ENCODE assay signal across 17 cellular contexts in genomic region chr2:189159717-189160116, GRCh38. TPM values are rescaled to one million over a fixed set of nuclear protein-coding genes. Genes with fewer than 3 reads are reported as not detected.
DNase-seq lines count a peak whose midpoint lies in the region; ATAC-seq and TF ChIP-seq lines count a peak whose summit lies in the region.
"Had no signal": no experiment of that assay in that cellular context is flagged by ENCODE, and none has a peak within 500 bp of the region (broad histone marks: within the 10 kb centered on the region; RNA-seq: fewer than 3 reads in every experiment).

No MANE protein-coding gene starts in this region.

- peaks cover 95% of the 10 kb centered on the region for H3K4me1 Mint-ChIP-seq in HFFc6 (ENCODE audit: low read depth)
- H3K4me1 Mint-ChIP-seq in mesothelial cell of epicardium, result peaks cover 61% of the 10 kb centered on the region
- H3K4me1 Mint-ChIP-seq: B cell, IgD-negative memory B cell had no signal

- peaks cover 51% of the 10 kb centered on the region for H3K4me1 ChIP-seq in skeletal muscle satellite cell (ENCODE audit: control insufficient read depth, insufficient read depth, low read length)
- H3K4me1 ChIP-seq: BLaER1 treated with 17β-estradiol and CSF1 and Interleukin-3, amounts not matched to agents 10 nM and 100 nM had no signal

- H3K27me3 ChIP-seq in skeletal muscle satellite cell (ENCODE audit: control insufficient read depth, insufficient read depth, low read length), result no peaks in the 10 kb centered on the region
- H3K27me3 ChIP-seq: BLaER1 treated with 17β-estradiol and CSF1 and Interleukin-3, amounts not matched to agents 10 nM and 100 nM had no signal

- H3K9ac ChIP-seq in SK-N-MC (ENCODE audit: insufficient read length), result no peak overlapping the region
- no peak overlapping the region for H3K9ac ChIP-seq in skeletal muscle satellite cell (ENCODE audit: low read depth, low read length)
- H3K9ac ChIP-seq: BLaER1 treated with 17β-estradiol and CSF1 and Interleukin-3, amounts not matched to agents 10 nM and 100 nM had no signal

- H3K4me2 ChIP-seq in skeletal muscle satellite cell (ENCODE audit: low read length), result peak overlapping the region; percentile 9
- H3K4me2 ChIP-seq: BLaER1 treated with 17β-estradiol and CSF1 and Interleukin-3, amounts not matched to agents 10 nM and 100 nM had no signal

- H3K9me3 ChIP-seq in SK-N-MC (ENCODE audit: low read depth, low read length) (no peaks in the 10 kb centered on the region), skeletal muscle satellite cell (replicated peaks; ENCODE audit: low read length) (no peaks in the 10 kb centered on the region)
- H3K9me3 ChIP-seq: BLaER1 treated with 17β-estradiol and CSF1 and Interleukin-3, amounts not matched to agents 10 nM and 100 nM had no signal

- H3K9me3 Mint-ChIP-seq in HFFc6 (no peaks in the 10 kb centered on the region), mesothelial cell of epicardium (no peaks in the 10 kb centered on the region)
- H3K9me3 Mint-ChIP-seq: CD8-positive, alpha-beta T cell; H9; IgD-negative memory B cell had no signal

- TF ChIP-seq CTCF in HFFc6 (IDR thresholded peaks at IDR 0.05) (no peak), mesothelial cell of epicardium (IDR thresholded peaks at IDR 0.05; ENCODE audit: unreplicated experiment) (no peak)

- H3K27ac Mint-ChIP-seq in HFFc6 (peak overlapping the region; percentile 9), mesothelial cell of epicardium (peak overlapping the region; percentile 48)
- H3K27ac Mint-ChIP-seq: B cell; CD8-positive, alpha-beta T cell; IgD-negative memory B cell had no signal

- peak overlapping the region; percentile 33; the same call in 1 of the 2 replicates for H3K27ac ChIP-seq in SK-N-MC
- H3K27ac ChIP-seq: BLaER1 treated with 17β-estradiol and CSF1 and Interleukin-3, amounts not matched to agents 10 nM and 100 nM had no signal

- H3K27me3 Mint-ChIP-seq in HFFc6 (ENCODE audit: insufficient read depth) (no peaks in the 10 kb centered on the region; the same call in 1 of the 2 replicates), mesothelial cell of epicardium (ENCODE audit: low read depth) (no peaks in the 10 kb centered on the region)
- H3K27me3 Mint-ChIP-seq: B cell, IgD-negative memory B cell had no signal

- no peak for DNase-seq in HFFc6
- DNase-seq in SK-N-MC (ENCODE audit: low read depth, low spot score), result no peak
- DNase-seq in mesothelial cell of epicardium (ENCODE audit: low spot score in 2 of 2, unreplicated experiment in 2 of 2), result no peak
- DNase-seq in erythroblast (lab: John Stamatoyannopoulos, UW), result no peak
- no peak for DNase-seq in NCI-H1417 (lab: John Stamatoyannopoulos, UW)
- no peak for DNase-seq in DMS153 (lab: John Stamatoyannopoulos, UW)
- DNase-seq: Calu3; CD8-positive, alpha-beta T cell; DMS53; DND-41; EL; H9 had no signal

- TF ChIP-seq POLR2A in erythroblast (IDR thresholded peaks at IDR 0.05; ENCODE audit: low read length), result no peak

- no peak overlapping the region for H3K4me3 Mint-ChIP-seq in HFFc6
- no peak overlapping the region for H3K4me3 Mint-ChIP-seq in mesothelial cell of epicardium
- H3K4me3 Mint-ChIP-seq: B cell; CD8-positive, alpha-beta T cell; H9; IgD-negative memory B cell had no signal

- peaks cover 5% of the 10 kb centered on the region; the same call in 1 of the 2 replicates for H3K36me3 ChIP-seq in SK-N-MC (ENCODE audit: insufficient read depth, low read length)
- H3K36me3 ChIP-seq in skeletal muscle satellite cell (ENCODE audit: insufficient read depth, low read length), result peaks cover 6% of the 10 kb centered on the region
- H3K36me3 ChIP-seq: BLaER1 treated with 17β-estradiol and CSF1 and Interleukin-3, amounts not matched to agents 10 nM and 100 nM had no signal

- peaks cover 26% of the 10 kb centered on the region for H3K36me3 Mint-ChIP-seq in HFFc6 (ENCODE audit: low read depth)
- H3K36me3 Mint-ChIP-seq in mesothelial cell of epicardium, result no peaks in the 10 kb centered on the region
- H3K36me3 Mint-ChIP-seq: CD8-positive, alpha-beta T cell; IgD-negative memory B cell had no signal

- H3K4me3 ChIP-seq in SK-N-MC (no peak overlapping the region), skeletal muscle satellite cell (ENCODE audit: low read length) (no peak overlapping the region)
- H3K4me3 ChIP-seq: BLaER1 treated with 17β-estradiol and CSF1 and Interleukin-3, amounts not matched to agents 10 nM and 100 nM had no signal

- no peak for ATAC-seq in HG03196 (IDR thresholded peaks at IDR 0.05; ENCODE audit: unreplicated experiment)
- ATAC-seq: CD8-positive, alpha-beta T cell had no signal

RNA-seq across cellular contexts. Expression of gene COL5A2, which starts 19.8 kb away (rescaled TPM):
- total RNA-seq in HFFc6 (2021; fragmentation: NEBNext Ultra II Directional; extraction: Animal tissue kit (Norgen Biotek cat#: 25700)), result 100 to 1,000 TPM; 265 to 388 (median 303) TPM
- total RNA-seq in mesothelial cell of epicardium, result 438 to 472 TPM (median 459 TPM) in 3 replicates
- 170 and 179 TPM in 2 replicates for total RNA-seq in skeletal muscle satellite cell (2012; rRNA removed)
